In genomic region chr7:55086413-55087201, GRCh38 we compare ENCODE assay signal across 2 cellular contexts.
TF ChIP-seq lines count a peak whose summit lies in the region.

No MANE protein-coding gene starts in this region.

TF ChIP-seq in GM12878, 131 proteins besides CTCF, POLR2A, EP300 and RAD21 (continued from another document):
- TF ChIP-seq POLR2AphosphoS2 (IDR thresholded peaks at IDR 0.05; ENCODE audit: low read depth, low read length) (no peak), EZH2 (IDR thresholded peaks at IDR 0.05; ENCODE audit: borderline replicate concordance, control insufficient read depth, low read depth, low read length) (no peak), ZBTB4 (CRISPR knock-in tag; IDR thresholded peaks at IDR 0.05) (no peak), FOXK2 (IDR thresholded peaks at IDR 0.05) (no peak; the same call in 1 of the 2 replicates), BCL3 (IDR thresholded peaks at IDR 0.05; ENCODE audit: borderline replicate concordance, insufficient read depth, low read depth, low read length, poor library complexity, severe bottlenecking) (peak; percentile 69), SMAD5 (IDR thresholded peaks at IDR 0.05; ENCODE audit: low read depth) (no peak)
- TF ChIP-seq, protein P1, sequence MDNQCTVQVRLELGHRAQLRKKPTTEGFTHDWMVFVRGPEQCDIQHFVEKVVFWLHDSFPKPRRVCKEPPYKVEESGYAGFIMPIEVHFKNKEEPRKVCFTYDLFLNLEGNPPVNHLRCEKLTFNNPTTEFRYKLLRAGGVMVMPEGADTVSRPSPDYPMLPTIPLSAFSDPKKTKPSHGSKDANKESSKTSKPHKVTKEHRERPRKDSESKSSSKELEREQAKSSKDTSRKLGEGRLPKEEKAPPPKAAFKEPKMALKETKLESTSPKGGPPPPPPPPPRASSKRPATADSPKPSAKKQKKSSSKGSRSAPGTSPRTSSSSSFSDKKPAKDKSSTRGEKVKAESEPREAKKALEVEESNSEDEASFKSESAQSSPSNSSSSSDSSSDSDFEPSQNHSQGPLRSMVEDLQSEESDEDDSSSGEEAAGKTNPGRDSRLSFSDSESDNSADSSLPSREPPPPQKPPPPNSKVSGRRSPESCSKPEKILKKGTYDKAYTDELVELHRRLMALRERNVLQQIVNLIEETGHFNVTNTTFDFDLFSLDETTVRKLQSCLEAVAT (IDR thresholded peaks at IDR 0.05) = peak; percentile 72

TF ChIP-seq in HepG2, 621 proteins besides CTCF, POLR2A, EP300 and RAD21 (continued from another document and continues in another):
- TF ChIP-seq HINFP (CRISPR knock-in tag; IDR thresholded peaks at IDR 0.05; ENCODE audit: low read depth) (no peak), ZNF800 (CRISPR knock-in tag; IDR thresholded peaks at IDR 0.05) (no peak), ZBTB46 (CRISPR knock-in tag; IDR thresholded peaks at IDR 0.05; ENCODE audit: borderline replicate concordance) (no peak), TERF1 (CRISPR knock-in tag; IDR thresholded peaks at IDR 0.05) (no peak), SP4 (CRISPR knock-in tag; IDR thresholded peaks at IDR 0.05) (no peak), PTBP1 (IDR thresholded peaks at IDR 0.05; ENCODE audit: low read depth, low read length, poor library complexity, severe bottlenecking) (no peak), GTF3A (CRISPR knock-in tag; conservative IDR thresholded peaks at IDR 0.05) (no peak), ARNT (IDR thresholded peaks at IDR 0.05) (no peak), ZNF776 (CRISPR knock-in tag; IDR thresholded peaks at IDR 0.05) (no peak), ZNF839 (CRISPR knock-in tag; IDR thresholded peaks at IDR 0.05; ENCODE audit: borderline replicate concordance) (no peak), ZFP36L2 (CRISPR knock-in tag; IDR thresholded peaks at IDR 0.05) (no peak), KLF13 (CRISPR knock-in tag; IDR thresholded peaks at IDR 0.05) (no peak), ZNF318 (CRISPR knock-in tag; IDR thresholded peaks at IDR 0.05) (no peak), ZMYM2 (CRISPR knock-in tag; IDR thresholded peaks at IDR 0.05) (no peak), MIER2 (CRISPR knock-in tag; IDR thresholded peaks at IDR 0.05) (no peak), ZZZ3 (CRISPR knock-in tag; IDR thresholded peaks at IDR 0.05; ENCODE audit: borderline replicate concordance) (no peak), ZBTB10 (CRISPR knock-in tag; IDR thresholded peaks at IDR 0.05; ENCODE audit: borderline replicate concordance) (no peak), ZNF530 (CRISPR knock-in tag; IDR thresholded peaks at IDR 0.05; ENCODE audit: low read depth) (no peak), ZNF17 (CRISPR knock-in tag; IDR thresholded peaks at IDR 0.05) (no peak), CCAR2 (optimal IDR thresholded peaks at IDR 0.05; ENCODE audit: low read depth, low read length) (no peak), DDIT3 (CRISPR knock-in tag; IDR thresholded peaks at IDR 0.05) (no peak), PCBP2 (optimal IDR thresholded peaks at IDR 0.05; ENCODE audit: low read depth, low read length, poor library complexity, severe bottlenecking) (no peak), ZFP41 (CRISPR knock-in tag; IDR thresholded peaks at IDR 0.05; ENCODE audit: borderline replicate concordance) (no peak)
- TF ChIP-seq, protein P2, sequence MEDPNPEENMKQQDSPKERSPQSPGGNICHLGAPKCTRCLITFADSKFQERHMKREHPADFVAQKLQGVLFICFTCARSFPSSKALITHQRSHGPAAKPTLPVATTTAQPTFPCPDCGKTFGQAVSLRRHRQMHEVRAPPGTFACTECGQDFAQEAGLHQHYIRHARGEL (CRISPR knock-in tag; IDR thresholded peaks at IDR 0.05) = no peak
- TF ChIP-seq, protein P3, sequence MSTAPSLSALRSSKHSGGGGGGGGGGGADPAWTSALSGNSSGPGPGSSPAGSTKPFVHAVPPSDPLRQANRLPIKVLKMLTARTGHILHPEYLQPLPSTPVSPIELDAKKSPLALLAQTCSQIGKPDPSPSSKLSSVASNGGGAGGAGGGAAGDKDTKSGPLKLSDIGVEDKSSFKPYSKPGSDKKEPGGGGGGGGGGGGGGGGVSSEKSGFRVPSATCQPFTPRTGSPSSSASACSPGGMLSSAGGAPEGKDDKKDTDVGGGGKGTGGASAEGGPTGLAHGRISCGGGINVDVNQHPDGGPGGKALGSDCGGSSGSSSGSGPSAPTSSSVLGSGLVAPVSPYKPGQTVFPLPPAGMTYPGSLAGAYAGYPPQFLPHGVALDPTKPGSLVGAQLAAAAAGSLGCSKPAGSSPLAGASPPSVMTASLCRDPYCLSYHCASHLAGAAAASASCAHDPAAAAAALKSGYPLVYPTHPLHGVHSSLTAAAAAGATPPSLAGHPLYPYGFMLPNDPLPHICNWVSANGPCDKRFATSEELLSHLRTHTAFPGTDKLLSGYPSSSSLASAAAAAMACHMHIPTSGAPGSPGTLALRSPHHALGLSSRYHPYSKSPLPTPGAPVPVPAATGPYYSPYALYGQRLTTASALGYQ (CRISPR knock-in tag; IDR thresholded peaks at IDR 0.05) = peak; percentile 49; the same call in 1 of the 2 replicates
- TF ChIP-seq, protein P4, sequence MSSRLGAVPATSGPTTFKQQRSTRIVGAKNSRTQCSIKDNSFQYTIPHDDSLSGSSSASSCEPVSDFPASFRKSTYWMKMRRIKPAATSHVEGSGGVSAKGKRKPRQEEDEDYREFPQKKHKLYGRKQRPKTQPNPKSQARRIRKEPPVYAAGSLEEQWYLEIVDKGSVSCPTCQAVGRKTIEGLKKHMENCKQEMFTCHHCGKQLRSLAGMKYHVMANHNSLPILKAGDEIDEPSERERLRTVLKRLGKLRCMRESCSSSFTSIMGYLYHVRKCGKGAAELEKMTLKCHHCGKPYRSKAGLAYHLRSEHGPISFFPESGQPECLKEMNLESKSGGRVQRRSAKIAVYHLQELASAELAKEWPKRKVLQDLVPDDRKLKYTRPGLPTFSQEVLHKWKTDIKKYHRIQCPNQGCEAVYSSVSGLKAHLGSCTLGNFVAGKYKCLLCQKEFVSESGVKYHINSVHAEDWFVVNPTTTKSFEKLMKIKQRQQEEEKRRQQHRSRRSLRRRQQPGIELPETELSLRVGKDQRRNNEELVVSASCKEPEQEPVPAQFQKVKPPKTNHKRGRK (CRISPR knock-in tag; IDR thresholded peaks at IDR 0.05) = no peak
